Comparison of ENCODE assay signal across 8 cellular contexts in genomic region chr17:58417300-58418092, GRCh38. TPM values are rescaled to one million over a fixed set of nuclear protein-coding genes. Genes with fewer than 3 reads are reported as not detected.
DNase-seq lines count a peak whose midpoint lies in the region; ATAC-seq and TF ChIP-seq lines count a peak whose summit lies in the region.

TSS of gene RNF43 (minus strand) at chr17:58417534. CDS start at chr17:58415577, 1,957 bp downstream.

- no peaks in the 10 kb centered on the region for H3K36me3 Mint-ChIP-seq in type B pancreatic cell

- no peaks in the 10 kb centered on the region for H3K36me3 ChIP-seq in adipocyte (ENCODE audit: control insufficient read depth, insufficient read depth, low read length, severe bottlenecking)

- peaks cover 2% of the 10 kb centered on the region for H3K4me1 ChIP-seq in adipocyte (ENCODE audit: control insufficient read depth, insufficient read depth, low read length)

- no peaks in the 10 kb centered on the region for H3K9me3 ChIP-seq in adipocyte (ENCODE audit: control insufficient read depth, low read length)

- H3K4me3 Mint-ChIP-seq in type B pancreatic cell: peak within 1 kb of the TSS; percentile 89

- ATAC-seq in HG02642 (IDR thresholded peaks at IDR 0.05; ENCODE audit: poor library complexity, unreplicated experiment): peak; percentile 98

- H3K9ac ChIP-seq in adipocyte (ENCODE audit: low read length): peak within 1 kb of the TSS; percentile 30

- intact Hi-C loops in cardiac septum (cut with DNase I): loop anchor here (2.0 kb wide), 1 partner anchor 65 kb away; the partner anchor contains the start of gene SUPT4H1

- H3K9me3 Mint-ChIP-seq in type B pancreatic cell: no peaks in the 10 kb centered on the region

- DNase-seq in NCI-H1092 (lab: John Stamatoyannopoulos, UW) (peak; percentile 64), SKM-1 treated with dmso at 0.1 percent for 144 hours (lab: John Stamatoyannopoulos, UW; ENCODE audit: unreplicated experiment) (peak; percentile 89), adipocyte (ENCODE audit: low read depth) (peak; percentile 87), cardiac septum (ENCODE audit: low spot score) (peak; percentile 91), pons (ENCODE audit: low spot score) (peak; percentile 87), type B pancreatic cell (ENCODE audit: extremely low spot score, unreplicated experiment) (peak; percentile 85)

- peaks cover 17% of the 10 kb centered on the region for H3K27me3 ChIP-seq in adipocyte (replicated peaks; ENCODE audit: control insufficient read depth, insufficient read depth, low read length)

- H3K4me1 Mint-ChIP-seq in type B pancreatic cell (ENCODE audit: unreplicated experiment): peaks cover 8% of the 10 kb centered on the region

- H3K27ac Mint-ChIP-seq in type B pancreatic cell: peak within 1 kb of the TSS; percentile 86

- H3K27me3 Mint-ChIP-seq in type B pancreatic cell: peaks cover 19% of the 10 kb centered on the region

- H3K4me3 ChIP-seq in adipocyte (ENCODE audit: low read length): peak within 1 kb of the TSS; percentile 69

- TF ChIP-seq CTCF in GM12873 (IDR thresholded peaks at IDR 0.05; ENCODE audit: insufficient read depth, low read depth, low read length, missing control alignments) (peak; percentile 84), type B pancreatic cell (conservative IDR thresholded peaks at IDR 0.05) (peak; percentile 79)

RNA-seq across cellular contexts. Expression of gene RNF43, which starts in this region (rescaled TPM):
- 1.6 TPM for total RNA-seq in cardiac septum
- 14.0 and 21.8 TPM in 2 replicates for total RNA-seq in type B pancreatic cell (ENCODE audit: low replicate concordance)

Comparison
In these comparisons a context has a peak if more than half of its experiments do, and no peak if none do; other contexts are left out.
1. Peak in every context shown above with its lines: DNase-seq, ATAC-seq and H3K4me3 ChIP-seq.